In the genomic region with DNA sequence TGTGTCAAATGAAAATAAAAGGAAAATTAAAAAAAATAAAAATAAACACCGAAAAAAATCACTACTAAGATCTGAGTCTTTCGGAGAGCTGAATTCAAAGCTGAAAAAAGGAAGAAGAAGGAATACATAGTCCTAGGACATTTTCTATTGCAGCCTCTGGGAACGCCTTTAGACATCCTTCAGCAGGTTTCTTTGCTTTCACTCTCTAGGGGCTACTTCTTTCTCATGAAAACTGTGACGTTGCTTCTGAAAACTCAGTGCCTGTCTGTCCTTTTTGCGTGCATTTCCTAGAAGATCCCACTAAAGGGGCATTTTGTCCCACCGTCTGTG, we compare ENCODE assay signal across 8 cellular contexts. TPM values are rescaled to one million over a fixed set of nuclear protein-coding genes. Genes with fewer than 3 reads are reported as not detected.
DNase-seq lines count a peak whose midpoint lies in the region; ATAC-seq, FAIRE-seq and TF ChIP-seq lines count a peak whose summit lies in the region.

No MANE protein-coding gene starts in this region.

- intact Hi-C loops in kidney (cut with DNase I), result loop anchor here (10.0 kb wide), 1 partner anchor 95 kb away; no protein-coding TSS in a partner anchor

- peak overlapping the region in 1 of 2 donors; percentile 41 for H3K9ac ChIP-seq in kidney (ENCODE audit: low read length in 2 of 2)

- H3K4me1 ChIP-seq in kidney (ENCODE audit: control insufficient read depth in 1 of 2, insufficient read depth in 1 of 2, low read depth in 1 of 2, low read length in 2 of 2), result peaks cover 3% of the 10 kb centered on the region in 2 donors
- H3K4me1 ChIP-seq in tibial nerve, result peaks cover 0 to 13% (median 0%) of the 10 kb centered on the region in 4 donors

- no peaks in the 10 kb centered on the region for H3K36me3 ChIP-seq in kidney (ENCODE audit: control insufficient read depth in 1 of 2, insufficient read depth in 2 of 2, low read length in 2 of 2)
- H3K36me3 ChIP-seq in tibial nerve, result no peaks in the 10 kb centered on the region

- DNase-seq in activated CD4-positive, CD25-positive, alpha-beta regulatory T cell treated with anti-CD3 and anti-CD28 coated beads, Interleukin-2, amount 50 U/mL, for 72 hours, result no peak
- DNase-seq in kidney, result no peak
- DNase-seq in tibial nerve (ENCODE audit: low spot score in 2 of 2), result no peak
- DNase-seq in cerebellar cortex (ENCODE audit: low spot score), result no peak

- peak; percentile 7 to 18 for ATAC-seq in activated CD4-positive, CD25-positive, alpha-beta regulatory T cell treated with anti-CD3 and anti-CD28 coated beads, Interleukin-2, amount 50 U/mL, for 24 hours
- ATAC-seq in HG03039 (IDR thresholded peaks at IDR 0.05; ENCODE audit: unreplicated experiment), result peak; percentile 25
- ATAC-seq in activated T-helper 17 cell treated with anti-CD3 and anti-CD28 coated beads, Interleukin-2, amount 50 U/mL, for 72 hours (replicated peaks), result peak; percentile 10
- no peak for ATAC-seq in GM18861 (IDR thresholded peaks at IDR 0.05; ENCODE audit: unreplicated experiment)

- H3K4me1 Mint-ChIP-seq in activated T-helper 17 cell treated with anti-CD3 and anti-CD28 coated beads, Interleukin-2, amount 50 U/mL, for 72 hours, result peaks cover 42% of the 10 kb centered on the region

- no peak for TF ChIP-seq EP300 in tibial nerve (IDR thresholded peaks at IDR 0.05)

- H3K27me3 ChIP-seq in tibial nerve, result peaks cover 2 to 9% of the 10 kb centered on the region in 2 donors

- no peak for TF ChIP-seq POLR2A in tibial nerve (IDR thresholded peaks at IDR 0.05)

- H3K27me3 Mint-ChIP-seq in activated T-helper 17 cell treated with anti-CD3 and anti-CD28 coated beads, Interleukin-2, amount 50 U/mL, for 72 hours, result no peaks in the 10 kb centered on the region

- peak overlapping the region; percentile 65 to 79 for H3K4me3 ChIP-seq in kidney (ENCODE audit: low read length in 2 of 2)
- H3K4me3 ChIP-seq in tibial nerve, result peak overlapping the region; percentile 27 to 56 (median 51)

- peaks cover 40% of the 10 kb centered on the region for H3K36me3 Mint-ChIP-seq in activated T-helper 17 cell treated with anti-CD3 and anti-CD28 coated beads, Interleukin-2, amount 50 U/mL, for 72 hours (ENCODE audit: low read depth)

- H3K27ac Mint-ChIP-seq in activated T-helper 17 cell treated with anti-CD3 and anti-CD28 coated beads, Interleukin-2, amount 50 U/mL, for 72 hours, result peak overlapping the region; percentile 92

- no peak for FAIRE-seq in kidney (lab: Jason Lieb, UNC)

- no peaks in the 10 kb centered on the region for H3K9me3 ChIP-seq in kidney (ENCODE audit: control insufficient read depth in 1 of 2, low read length in 2 of 2)
- H3K9me3 ChIP-seq in tibial nerve, result no peaks in the 10 kb centered on the region

- no peaks in the 10 kb centered on the region for H3K9me3 Mint-ChIP-seq in activated T-helper 17 cell treated with anti-CD3 and anti-CD28 coated beads, Interleukin-2, amount 50 U/mL, for 72 hours

- TF ChIP-seq CTCF in kidney (IDR thresholded peaks at IDR 0.05; ENCODE audit: borderline replicate concordance, extremely low read depth, insufficient read depth) (no peak), tibial nerve (IDR thresholded peaks at IDR 0.05) (no peak)

- H3K27ac ChIP-seq in kidney (ENCODE audit: low read depth in 2 of 2, low read length in 2 of 2) (no peak overlapping the region), tibial nerve (peak overlapping the region in 2 of 4 donors; percentile 51 to 73)

- H3K4me3 Mint-ChIP-seq in activated T-helper 17 cell treated with anti-CD3 and anti-CD28 coated beads, Interleukin-2, amount 50 U/mL, for 72 hours, result peak overlapping the region; percentile 89

- WGBS in tibial nerve, 2 donors, result 47 to 48% methylated on average over 6 of the region's 6 CpGs

RNA-seq across cellular contexts. Expression of gene STAT4, which starts 0.7 kb away (rescaled TPM):
- 10 to 100 TPM; 38.0 to 51.7 TPM for total RNA-seq in activated T-helper 17 cell treated with anti-CD3 and anti-CD28 coated beads, Interleukin-2, amount 50 U/mL, for 72 hours
- total RNA-seq in kidney (8.5 TPM), tibial nerve (1 to 10 TPM in 2 of 4 donors, under 1 TPM in 1, not detected in 1; 0.39 to 4.2 (median 2.3) TPM)
- 1.2 TPM for polyA plus RNA-seq in kidney (ENCODE audit: insufficient read depth, low read depth, low replicate concordance)
